ENCODE assay signal across 8 cellular contexts in genomic region chr1:39574646-39575045, GRCh38. TPM values are rescaled to one million over a fixed set of nuclear protein-coding genes. Genes with fewer than 3 reads are reported as not detected.
DNase-seq lines count a peak whose midpoint lies in the region; ATAC-seq, FAIRE-seq and TF ChIP-seq lines count a peak whose summit lies in the region.

No MANE protein-coding gene starts in this region.

- H3K9me3 ChIP-seq in HUES64 (ENCODE audit: insufficient read depth, low read depth, low read length), result no peaks in the 10 kb centered on the region
- H3K9me3 ChIP-seq in iPS-15b (ENCODE audit: control insufficient read depth, insufficient read depth, low read length), result no peaks in the 10 kb centered on the region
- H3K9me3 ChIP-seq in spleen, result no peaks in the 10 kb centered on the region

- DNase-seq in AG08396 (ENCODE audit: low spot score), result peak; percentile 39
- no peak for DNase-seq in spleen
- no peak for DNase-seq in DMS79 treated with DMSO at 0.1 percent for 48 hours (lab: John Stamatoyannopoulos, UW)
- no peak for DNase-seq in GM12892 (ENCODE audit: insufficient read length)

- H3K9ac ChIP-seq in HUES64 (ENCODE audit: low read depth, low read length) (peak overlapping the region; percentile 96; the same call in 1 of the 2 replicates), iPS-15b (ENCODE audit: low read depth, low read length) (peak overlapping the region; percentile 56)

- FAIRE-seq in GM12892 (lab: Jason Lieb, UNC), result no peak

- H3K27me3 Mint-ChIP-seq in activated naive CD8-positive, alpha-beta T cell, result no peaks in the 10 kb centered on the region

- peak overlapping the region; percentile 93 for H3K27ac Mint-ChIP-seq in activated naive CD8-positive, alpha-beta T cell

- H3K4me1 Mint-ChIP-seq in activated naive CD8-positive, alpha-beta T cell (ENCODE audit: low read depth), result peaks cover 45% of the 10 kb centered on the region

- peak overlapping the region; percentile 96 for H3K4me3 Mint-ChIP-seq in activated naive CD8-positive, alpha-beta T cell

- intact Hi-C loops in spleen (cut with DNase I; ENCODE audit: low total_unique reads), result no loop called here

- H3K36me3 ChIP-seq in HUES64 (ENCODE audit: insufficient read depth, low read length) (peaks cover 60% of the 10 kb centered on the region), iPS-15b (ENCODE audit: control insufficient read depth, insufficient read depth, low read length) (peaks cover 37% of the 10 kb centered on the region), spleen (peaks cover 9 to 51% (median 31%) of the 10 kb centered on the region in 6 donors)

- peaks cover 11% of the 10 kb centered on the region; the same call in 1 of the 2 replicates for H3K4me1 ChIP-seq in HUES64 (ENCODE audit: insufficient read depth, low read length)
- H3K4me1 ChIP-seq in iPS-15b (ENCODE audit: control insufficient read depth, insufficient read depth, low read length), result peaks cover 15% of the 10 kb centered on the region
- H3K4me1 ChIP-seq in spleen, result peaks cover 28 to 48% (median 37%) of the 10 kb centered on the region in 6 donors

- 44% methylated on average over 5 of the region's 5 CpGs for WGBS in HUES64
- WGBS in spleen, 5 donors, result 30 to 44% (median 39%) methylated on average over 4 to 5 of the region's 5 CpGs

- no peak for ATAC-seq in GM21360 (IDR thresholded peaks at IDR 0.05; ENCODE audit: unreplicated experiment)

- no peaks in the 10 kb centered on the region for H3K27me3 ChIP-seq in HUES64 (ENCODE audit: insufficient read depth, low read length)
- H3K27me3 ChIP-seq in iPS-15b (ENCODE audit: control insufficient read depth, insufficient read depth, low read length), result peaks cover 3% of the 10 kb centered on the region
- H3K27me3 ChIP-seq in spleen (replicated peaks in 1 of 7), result no peaks in the 10 kb centered on the region

- no peak for TF ChIP-seq CTCF in spleen (IDR thresholded peaks at IDR 0.05 in 8 of 11, conservative IDR thresholded peaks at IDR 0.05 in 3 of 11)

- peak overlapping the region; percentile 88 for H3K4me3 ChIP-seq in HUES64 (ENCODE audit: low read length)
- H3K4me3 ChIP-seq in iPS-15b (ENCODE audit: low read depth, low read length), result peak overlapping the region; percentile 63
- peak overlapping the region; percentile 64 to 84 (median 82) for H3K4me3 ChIP-seq in spleen

- no peak overlapping the region for H3K27ac ChIP-seq in HUES64 (ENCODE audit: low read depth, low read length)
- H3K27ac ChIP-seq in spleen, result peak overlapping the region in 5 of 8 donors; percentile 88 to 90 (median 88)

- H3K36me3 Mint-ChIP-seq in activated naive CD8-positive, alpha-beta T cell, result peaks cover 22% of the 10 kb centered on the region

- no peaks in the 10 kb centered on the region for H3K9me3 Mint-ChIP-seq in activated naive CD8-positive, alpha-beta T cell (ENCODE audit: low read depth)

- TF ChIP-seq POLR2A in spleen (IDR thresholded peaks at IDR 0.05) (no peak), GM12892 (IDR thresholded peaks at IDR 0.05; ENCODE audit: low read depth, low read length) (no peak)

RNA-seq across cellular contexts. Expression of gene PABPC4, which starts 1.9 kb away (rescaled TPM):
- 166 TPM for polyA plus RNA-seq in HUES64 (2013, experiment 1 of 2)
- polyA plus RNA-seq in HUES64 (2013, experiment 2 of 2), result 165 TPM
- total RNA-seq in spleen, result 100 to 1,000 TPM; 145 to 241 (median 172) TPM
- polyA plus RNA-seq in spleen, result 100 to 1,000 TPM; 111 to 117 (median 114) TPM
- polyA plus RNA-seq in GM12892 (2012; ENCODE audit: missing spikeins), result 270 TPM
